26 cellular contexts compared by ENCODE assay signal in genomic region chr6:98295776-98296175, GRCh38.
"Had no signal": no experiment of that assay in that cellular context is flagged by ENCODE, and none has a peak within 500 bp of the region (broad histone marks: within the 10 kb centered on the region; RNA-seq: fewer than 3 reads in every experiment).

No MANE protein-coding gene starts in this region.

- ATAC-seq: activated naive CD8-positive, alpha-beta T cell treated with anti-CD3 and anti-CD28 coated beads, Interleukin-2, amount 50 U/mL, for 24 hours; effector memory CD8-positive, alpha-beta T cell; gastrocnemius medialis; left lobe of liver; lower lobe of right lung; pancreas; sciatic nerve; stimulated activated memory B cell treated with anti-CD40 and anti-IgM and Interleukin-4, amounts not matched to agents 10 μg/mL and 1 μg/mL and 100 μg/mL, for 72 hours; T-helper 17 cell had no signal

- H3K4me1 ChIP-seq: esophagus squamous epithelium, gastrocnemius medialis, lower lobe of right lung, pancreas, stomach, transverse colon had no signal

- H3K27ac ChIP-seq: esophagus squamous epithelium, gastrocnemius medialis, lower lobe of right lung, pancreas, stomach, transverse colon had no signal

- H3K36me3 ChIP-seq: esophagus squamous epithelium, gastrocnemius medialis, lower lobe of right lung, pancreas, stomach, transverse colon had no signal

- H3K4me3 ChIP-seq: esophagus squamous epithelium, gastrocnemius medialis, lower lobe of right lung, pancreas, stomach, transverse colon had no signal

- H3K27me3 ChIP-seq: esophagus squamous epithelium, gastrocnemius medialis, pancreas, stomach, transverse colon had no signal

- DNase-seq: activated CD4-positive, alpha-beta memory T cell treated with anti-CD3 and anti-CD28 coated beads for 36 hours; activated CD4-positive, alpha-beta T cell treated with anti-CD3 and anti-CD28 coated beads for 48 hours; activated effector memory CD4-positive, alpha-beta T cell treated with anti-CD3 and anti-CD28 coated beads, Interleukin-2, amount 50 U/mL, for 16 hours; activated naive CD4-positive, alpha-beta T cell treated with anti-CD3 and anti-CD28 coated beads, Interleukin-2, amount 10 ng/mL, durations not matched to agents 7 days and 5 days; activated naive CD8-positive, alpha-beta T cell treated with anti-CD3 and anti-CD28 coated beads, Interleukin-2, amount 50 U/mL, for 24 hours; anterior cingulate cortex; central memory CD4-positive, alpha-beta T cell; effector memory CD8-positive, alpha-beta T cell; esophagus squamous epithelium; gastrocnemius medialis; head of caudate nucleus; hypothalamus; kidney; lower lobe of right lung; naive B cell; pancreas; small intestine; stomach; SW 1271; T-helper 17 cell; transverse colon had no signal

- H3K9me3 ChIP-seq: esophagus squamous epithelium, gastrocnemius medialis, lower lobe of right lung, pancreas, stomach, transverse colon had no signal

- H3K9me3 Mint-ChIP-seq: activated naive CD4-positive, alpha-beta T cell treated with anti-CD3 and anti-CD28 coated beads, Interleukin-2, amount 10 ng/mL, durations not matched to agents 7 days and 5 days; activated naive CD8-positive, alpha-beta T cell treated with anti-CD3 and anti-CD28 coated beads, Interleukin-2, amount 50 U/mL, for 24 hours had no signal

- H3K36me3 Mint-ChIP-seq: activated CD4-positive, alpha-beta memory T cell treated with anti-CD3 and anti-CD28 coated beads for 36 hours; activated naive CD4-positive, alpha-beta T cell treated with anti-CD3 and anti-CD28 coated beads, Interleukin-2, amount 10 ng/mL, durations not matched to agents 7 days and 5 days; naive B cell; stimulated activated memory B cell treated with anti-CD40 and anti-IgM and Interleukin-4, amounts not matched to agents 10 μg/mL and 1 μg/mL and 100 μg/mL, for 72 hours had no signal

- H3K27ac Mint-ChIP-seq: activated CD4-positive, alpha-beta memory T cell treated with anti-CD3 and anti-CD28 coated beads for 36 hours; activated naive CD4-positive, alpha-beta T cell treated with anti-CD3 and anti-CD28 coated beads, Interleukin-2, amount 10 ng/mL, durations not matched to agents 7 days and 5 days; activated naive CD8-positive, alpha-beta T cell treated with anti-CD3 and anti-CD28 coated beads, Interleukin-2, amount 50 U/mL, for 24 hours; effector memory CD8-positive, alpha-beta T cell; naive B cell; stimulated activated memory B cell treated with anti-CD40 and anti-IgM and Interleukin-4, amounts not matched to agents 10 μg/mL and 1 μg/mL and 100 μg/mL, for 72 hours; T-helper 17 cell had no signal

- FAIRE-seq: colon, kidney, pancreas, small intestine, urothelium cell line had no signal
